In genomic region chr6:40977085-40977484, GRCh38 we compare ENCODE assay signal across 1 cellular context.
TF ChIP-seq lines count a peak whose summit lies in the region.

No MANE protein-coding gene starts in this region.

TF ChIP-seq in HepG2, 621 proteins besides CTCF, POLR2A, EP300 and RAD21 (continued from another document):
- no peak for TF ChIP-seq E2F1 (CRISPR knock-in tag; IDR thresholded peaks at IDR 0.05)
- TF ChIP-seq SIN3B (IDR thresholded peaks at IDR 0.05; ENCODE audit: low read length), result no peak
